1 cellular context compared by ENCODE assay signal in genomic region chr2:205733082-205733481, GRCh38.
TF ChIP-seq lines count a peak whose summit lies in the region.

No MANE protein-coding gene starts in this region.

TF ChIP-seq in A549, 52 proteins besides CTCF, POLR2A, EP300 and RAD21:
- TF ChIP-seq HOXA7 (CRISPR knock-in tag; IDR thresholded peaks at IDR 0.05), result no peak
- no peak for TF ChIP-seq RARB (CRISPR knock-in tag; IDR thresholded peaks at IDR 0.05)
- no peak for TF ChIP-seq NR3C1 (IDR thresholded peaks at IDR 0.05)
- TF ChIP-seq, protein P1, sequence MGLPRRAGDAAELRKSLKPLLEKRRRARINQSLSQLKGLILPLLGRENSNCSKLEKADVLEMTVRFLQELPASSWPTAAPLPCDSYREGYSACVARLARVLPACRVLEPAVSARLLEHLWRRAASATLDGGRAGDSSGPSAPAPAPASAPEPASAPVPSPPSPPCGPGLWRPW (IDR thresholded peaks at IDR 0.05), result no peak
- TF ChIP-seq POLR2AphosphoS2 (conservative IDR thresholded peaks at IDR 0.05; ENCODE audit: low read length), result no peak
